14 cellular contexts compared by ENCODE assay signal in the genomic region with DNA sequence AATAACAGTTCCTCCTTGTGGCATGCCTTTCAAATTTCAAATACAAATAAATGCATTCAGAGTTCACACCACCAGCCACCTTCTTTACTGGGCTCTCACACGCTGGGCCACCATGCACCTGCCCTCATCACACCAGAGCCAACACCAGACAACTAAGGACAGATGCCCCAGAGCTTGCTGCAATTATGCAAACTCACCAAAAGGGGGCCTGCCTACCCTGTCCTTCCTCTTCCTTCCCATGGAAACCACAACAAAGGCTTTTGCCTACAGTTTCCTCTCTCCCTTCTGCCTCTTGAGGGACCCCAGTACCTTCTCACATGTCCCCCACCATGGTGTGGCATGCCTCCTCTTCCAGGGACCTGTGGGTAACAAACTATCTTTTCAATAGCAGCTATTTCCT.
DNase-seq lines count a peak whose midpoint lies in the region; ATAC-seq and TF ChIP-seq lines count a peak whose summit lies in the region.
"Had no signal": no experiment of that assay in that cellular context is flagged by ENCODE, and none has a peak within 500 bp of the region (broad histone marks: within the 10 kb centered on the region; RNA-seq: fewer than 3 reads in every experiment).

No MANE protein-coding gene starts in this region.

- WGBS in iPS DF 6.9 (ENCODE audit: insufficient coverage, insufficient read length), result no CpG with 5 or more reads among the region's 1 CpG
- 82 to 83% methylated on average over 1 of the region's 1 CpG for WGBS in thyroid gland, 2 donors

- H3K27me3 ChIP-seq in H7 (ENCODE audit: control insufficient read depth, insufficient read depth, low read length), result no peaks in the 10 kb centered on the region
- H3K27me3 ChIP-seq in PC-3 (ENCODE audit: low read length), result no peaks in the 10 kb centered on the region
- H3K27me3 ChIP-seq in iPS DF 6.9 (ENCODE audit: control insufficient read depth, insufficient read depth, low read length), result no peaks in the 10 kb centered on the region
- H3K27me3 ChIP-seq in thyroid gland, result no peaks in the 10 kb centered on the region
- H3K27me3 ChIP-seq: body of pancreas, SJCRH30, stomach had no signal

- no TSS peak for BruUV-seq in PC-3 (replicated peaks; lab: Mats Ljungman, UMichigan)

- H4K20me1 ChIP-seq in PC-3 (ENCODE audit: low read length), result no peaks in the 10 kb centered on the region

- TF ChIP-seq POLR2A in thyroid gland (IDR thresholded peaks at IDR 0.05), result no peak

- H3K9me2 ChIP-seq in PC-3 (replicated peaks; ENCODE audit: low read length), result no peaks in the 10 kb centered on the region

- H3K4me3 ChIP-seq in H7 (ENCODE audit: insufficient read depth, low read depth, low read length), result no peak overlapping the region
- H3K4me3 ChIP-seq in PC-3 (ENCODE audit: low read length), result no peak overlapping the region
- no peak overlapping the region for H3K4me3 ChIP-seq in iPS DF 6.9 (ENCODE audit: low read length)
- H3K4me3 ChIP-seq in thyroid gland (replicated peaks in 1 of 3), result no peak overlapping the region
- H3K4me3 ChIP-seq: body of pancreas, SJCRH30, stomach had no signal

- intact Hi-C loops in PC-3 (cut with micrococcal nuclease) (no loop called here), thyroid gland (cut with DNase I) (no loop called here)

- H3K27ac ChIP-seq in C4-2B, result no peak overlapping the region
- no peak overlapping the region for H3K27ac ChIP-seq in PC-3 (ENCODE audit: low read length)
- no peak overlapping the region for H3K27ac ChIP-seq in iPS DF 6.9 (ENCODE audit: low read length)
- H3K27ac ChIP-seq in thyroid gland, result no peak overlapping the region
- H3K27ac ChIP-seq: body of pancreas, SJCRH30, stomach had no signal

- POLR2A ChIA-PET in PC-3 (lab: Charles Lee; ENCODE audit: unreplicated experiment), result no interaction called here

- no peak overlapping the region for H2AFZ ChIP-seq in PC-3 (ENCODE audit: low read length)

- no peaks in the 10 kb centered on the region for H3K36me3 ChIP-seq in H7 (replicated peaks; ENCODE audit: control insufficient read depth, insufficient read depth, low read length)
- H3K36me3 ChIP-seq in PC-3 (ENCODE audit: low read depth, low read length), result no peaks in the 10 kb centered on the region
- H3K36me3 ChIP-seq in iPS DF 6.9 (ENCODE audit: control insufficient read depth, insufficient read depth, low read length), result no peaks in the 10 kb centered on the region
- no peaks in the 10 kb centered on the region for H3K36me3 ChIP-seq in thyroid gland
- H3K36me3 ChIP-seq: SJCRH30, stomach had no signal

- ATAC-seq in PC-3 (no peak), GM18517 (IDR thresholded peaks at IDR 0.05; ENCODE audit: unreplicated experiment) (no peak)
- ATAC-seq: body of pancreas had no signal

- CTCF ChIA-PET in PC-3 (lab: Charles Lee), result no interaction called here

- peak; percentile 55 for DNase-seq in H7
- DNase-seq in PC-3, result peak; percentile 21
- peak; percentile 54 for DNase-seq in iPS DF 6.9 (ENCODE audit: low read depth, low spot score)
- DNase-seq in NCI-H2029 (lab: John Stamatoyannopoulos, UW), result no peak
- no peak for DNase-seq in stimulated activated naive CD4-positive, alpha-beta T cell (lab: John Stamatoyannopoulos, UW)
- no peak for DNase-seq in thyroid gland
- DNase-seq: activated CD8-positive, alpha-beta memory T cell treated with anti-CD3 and anti-CD28 coated beads for 24 hours; body of pancreas; GDM1; NCI-H1417 treated with DMSO at 0.1 percent for 48 hours; stomach had no signal

- H3K4me2 ChIP-seq in PC-3 (ENCODE audit: low read length), result no peak overlapping the region

- peaks cover 11% of the 10 kb centered on the region for H3K4me1 ChIP-seq in PC-3 (ENCODE audit: insufficient read depth, low read length)
- H3K4me1 ChIP-seq in iPS DF 6.9 (ENCODE audit: control insufficient read depth, insufficient read depth, low read length), result no peaks in the 10 kb centered on the region
- H3K4me1 ChIP-seq in thyroid gland, result no peaks in the 10 kb centered on the region
- H3K4me1 ChIP-seq: body of pancreas, SJCRH30, stomach had no signal

- H3F3A ChIP-seq in PC-3 (ENCODE audit: low read length, unreplicated experiment), result no peaks in the 10 kb centered on the region

- no peaks in the 10 kb centered on the region for H3K79me2 ChIP-seq in PC-3 (ENCODE audit: low read length)

- peak; percentile 25 for TF ChIP-seq CTCF in C4-2B (conservative IDR thresholded peaks at IDR 0.05)
- TF ChIP-seq CTCF in PC-3 (conservative IDR thresholded peaks at IDR 0.05; ENCODE audit: low read depth, low read length), result peak; percentile 54
- TF ChIP-seq CTCF in thyroid gland (IDR thresholded peaks at IDR 0.05), result no peak

- no peak overlapping the region for H3K9ac ChIP-seq in PC-3 (ENCODE audit: low read length)

- no peaks in the 10 kb centered on the region for H3K9me3 ChIP-seq in PC-3 (ENCODE audit: low read length)
- no peaks in the 10 kb centered on the region for H3K9me3 ChIP-seq in iPS DF 6.9 (ENCODE audit: control insufficient read depth, insufficient read depth, low read length)
- no peaks in the 10 kb centered on the region for H3K9me3 ChIP-seq in thyroid gland
- H3K9me3 ChIP-seq: body of pancreas, SJCRH30, stomach had no signal

Comparison
In these comparisons a context has a peak if more than half of its experiments do, and no peak if none do; other contexts are left out.
1. CTCF ChIP-seq: peak in C4-2B (single experiment) and PC-3 (single experiment); none in thyroid gland (0 of 6).
2. DNase-seq: peak in H7 (single experiment), PC-3 (single experiment) and iPS DF 6.9 (single experiment); none in NCI-H2029 (single experiment), stimulated activated naive CD4-positive, alpha-beta T cell (0 of 6) and thyroid gland (0 of 2).